In the genomic region with DNA sequence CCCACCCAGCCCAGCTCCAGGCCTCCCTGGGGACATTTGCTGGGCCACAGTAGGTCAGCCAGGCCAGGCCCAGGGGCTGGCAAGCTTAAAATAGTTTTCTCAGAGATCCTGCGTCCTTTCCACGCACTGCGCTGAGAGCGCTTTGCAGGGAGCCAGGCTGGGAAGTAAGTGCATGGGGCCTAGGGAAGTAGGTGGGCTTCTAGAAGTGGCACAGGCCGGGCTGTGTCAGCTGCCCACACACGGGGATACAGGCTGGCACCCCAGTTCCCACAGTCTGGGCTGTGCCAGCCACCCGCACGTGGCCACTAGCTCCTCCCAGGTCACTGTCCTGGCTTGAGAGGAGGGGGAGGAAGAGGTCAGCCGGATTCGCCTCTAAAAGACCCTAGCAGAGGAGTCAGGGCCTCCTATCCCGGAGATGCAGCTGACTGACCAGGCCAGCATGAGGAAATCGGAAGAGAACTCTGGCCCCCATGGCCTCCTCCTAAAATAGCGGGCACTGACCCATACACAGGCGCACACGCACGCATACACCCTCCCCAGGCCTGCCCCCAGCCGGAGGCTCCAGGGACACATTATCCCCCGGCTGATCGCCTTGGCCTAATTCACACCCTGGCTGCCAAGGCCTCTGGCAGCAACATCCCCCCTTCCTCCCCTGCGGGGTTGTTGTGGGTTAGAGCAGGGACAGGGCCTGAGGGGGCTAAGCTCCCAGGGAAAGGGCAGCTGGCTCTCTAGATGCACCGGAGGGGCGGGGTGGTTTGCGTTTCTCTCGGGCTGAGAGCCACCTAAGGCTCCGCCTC, we compare ENCODE assay signal across 14 cellular contexts.
DNase-seq lines count a peak whose midpoint lies in the region.
"Had no signal": no experiment of that assay in that cellular context is flagged by ENCODE, and none has a peak within 500 bp of the region (broad histone marks: within the 10 kb centered on the region; RNA-seq: fewer than 3 reads in every experiment).

No MANE protein-coding gene starts in this region.

- H3K9ac ChIP-seq in BLaER1 treated with 17β-estradiol and CSF1 and Interleukin-3, amounts not matched to agents 10 nM and 100 nM, result peak overlapping the region in 6 of 11 experiments; percentile 4 to 80 (median 28); a peak in 6 of 22 replicates
- H3K9ac ChIP-seq in rectal smooth muscle tissue (ENCODE audit: low read length), result no peak overlapping the region

- peaks cover 3 to 65% (median 31%) of the 10 kb centered on the region in 11 experiments; a peak in 16 of 22 replicates for H3K36me3 ChIP-seq in BLaER1 treated with 17β-estradiol and CSF1 and Interleukin-3, amounts not matched to agents 10 nM and 100 nM
- no peaks in the 10 kb centered on the region for H3K36me3 ChIP-seq in rectal smooth muscle tissue (ENCODE audit: control insufficient read depth, insufficient read depth, low read length)

- peak overlapping the region in 10 of 11 experiments; percentile 2 to 99 (median 23); a peak in 12 of 22 replicates for H3K4me2 ChIP-seq in BLaER1 treated with 17β-estradiol and CSF1 and Interleukin-3, amounts not matched to agents 10 nM and 100 nM

- no peaks in the 10 kb centered on the region for H3K27me3 ChIP-seq in BLaER1 treated with 17β-estradiol and CSF1 and Interleukin-3, amounts not matched to agents 10 nM and 100 nM
- H3K27me3 ChIP-seq in rectal smooth muscle tissue (ENCODE audit: control insufficient read depth, insufficient read depth, low read length), result peaks cover 12% of the 10 kb centered on the region

- peak; percentile 39 for DNase-seq in NCI-H1092 (lab: John Stamatoyannopoulos, UW)
- DNase-seq in fibroblast of gingiva (ENCODE audit: low read depth), result peak; percentile 6
- no peak for DNase-seq in RKO (ENCODE audit: low spot score)
- no peak for DNase-seq in midbrain (lab: John Stamatoyannopoulos, UW)
- DNase-seq in stimulated activated naive CD4-positive, alpha-beta T cell treated with Interleukin-2 at 50 U/mL for 16 hours (lab: John Stamatoyannopoulos, UW), result no peak
- DNase-seq in putamen (ENCODE audit: low spot score), result no peak
- DNase-seq: activated T-cell treated with anti-CD3 and anti-CD28 coated beads for 4 hours; effector memory CD4-positive, alpha-beta T cell; GDM1; IMR-90; left lung had no signal

- peaks cover 83 to 97% (median 93%) of the 10 kb centered on the region in 10 experiments for H3K4me1 ChIP-seq in BLaER1 treated with 17β-estradiol and CSF1 and Interleukin-3, amounts not matched to agents 10 nM and 100 nM
- peaks cover 6% of the 10 kb centered on the region for H3K4me1 ChIP-seq in rectal smooth muscle tissue (ENCODE audit: control insufficient read depth, insufficient read depth, low read length)

- H4K20me1 ChIP-seq in BLaER1 treated with 17β-estradiol and CSF1 and Interleukin-3, amounts not matched to agents 10 nM and 100 nM, result peaks cover 64 to 99% (median 97%) of the 10 kb centered on the region in 11 experiments

- no peaks in the 10 kb centered on the region for H3K9me3 ChIP-seq in BLaER1 treated with 17β-estradiol and CSF1 and Interleukin-3, amounts not matched to agents 10 nM and 100 nM (replicated peaks in 1 of 11)
- H3K9me3 ChIP-seq: left lung had no signal

- H3K27ac ChIP-seq in BLaER1 treated with 17β-estradiol and CSF1 and Interleukin-3, amounts not matched to agents 10 nM and 100 nM, result 0 out of 22 replicates have a peak overlapping the region, but pooled peaks of 2 of the 11 experiments have one; percentile 6 to 18
- no peak overlapping the region for H3K27ac ChIP-seq in rectal smooth muscle tissue (ENCODE audit: low read depth, low read length)
- H3K27ac ChIP-seq: PC-9 had no signal

- no peak overlapping the region for H3K4me3 ChIP-seq in BLaER1 treated with 17β-estradiol and CSF1 and Interleukin-3, amounts not matched to agents 10 nM and 100 nM
- H3K4me3 ChIP-seq in rectal smooth muscle tissue (ENCODE audit: low read length), result peak overlapping the region; percentile 11
- H3K4me3 ChIP-seq: left lung, PC-9 had no signal

Comparison
In these comparisons a context has a peak if more than half of its experiments do, and no peak if none do; other contexts are left out.
1. DNase-seq: peak in NCI-H1092 (single experiment) and fibroblast of gingiva (single experiment); none in RKO (single experiment), midbrain (single experiment), stimulated activated naive CD4-positive, alpha-beta T cell treated with Interleukin-2 at 50 U/mL for 16 hours (single experiment) and putamen (single experiment).